In the genomic region with DNA sequence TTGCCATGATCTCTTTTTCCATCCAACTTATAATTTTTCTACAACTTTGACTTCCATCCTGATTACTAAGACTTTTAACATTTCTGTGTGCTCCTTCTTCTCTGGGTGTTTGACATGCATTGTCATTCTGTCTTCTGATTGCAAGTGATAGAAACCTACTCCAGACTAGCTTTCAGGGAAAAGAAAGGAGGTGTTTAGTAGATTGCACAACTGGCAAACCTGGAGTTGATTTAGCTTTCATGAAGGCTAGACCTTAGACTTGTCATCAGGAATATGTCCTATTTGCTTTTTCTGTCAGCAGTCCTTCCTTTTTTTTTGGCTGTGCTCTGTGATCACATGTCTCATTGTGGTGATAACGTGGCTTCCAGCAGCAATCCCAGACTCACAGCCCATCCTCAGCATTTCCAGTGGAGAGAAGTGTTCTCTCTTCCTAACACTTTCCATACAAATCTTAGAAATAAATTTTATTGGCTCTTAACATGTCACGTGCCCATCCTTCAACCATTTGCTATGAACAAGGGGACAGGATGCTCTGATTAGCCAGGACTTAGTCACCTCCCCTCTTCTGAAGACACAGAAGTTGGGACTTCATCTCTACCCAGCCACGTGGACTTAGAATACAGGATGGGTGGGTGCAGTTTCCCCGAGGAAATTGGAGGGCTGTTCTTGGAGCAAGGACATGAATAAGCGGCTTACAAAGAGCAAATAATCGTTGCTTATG, we compare ENCODE assay signal across 18 cellular contexts.
DNase-seq lines count a peak whose midpoint lies in the region; ATAC-seq, FAIRE-seq and TF ChIP-seq lines count a peak whose summit lies in the region.
"Had no signal": no experiment of that assay in that cellular context is flagged by ENCODE, and none has a peak within 500 bp of the region (broad histone marks: within the 10 kb centered on the region; RNA-seq: fewer than 3 reads in every experiment).

No MANE protein-coding gene starts in this region.

- H3K4me1 Mint-ChIP-seq in HFFc6 (ENCODE audit: low read depth): peaks cover 34% of the 10 kb centered on the region
- H3K4me1 Mint-ChIP-seq in astrocyte (ENCODE audit: low read depth, unreplicated experiment): peaks cover 16% of the 10 kb centered on the region
- H3K4me1 Mint-ChIP-seq in activated CD8-positive, alpha-beta T cell treated with anti-CD3 and anti-CD28 coated beads for 36 hours (ENCODE audit: low read depth): peaks cover 8% of the 10 kb centered on the region
- peaks cover 19% of the 10 kb centered on the region for H3K4me1 Mint-ChIP-seq in WTC11

- intact Hi-C loops in left ventricle myocardium superior (cut with micrococcal nuclease): no loop called here
- intact Hi-C loops in pancreas (cut with DNase I): no loop called here
- intact Hi-C loops in activated CD8-positive, alpha-beta T cell treated with anti-CD3 and anti-CD28 coated beads for 36 hours (cut with micrococcal nuclease): no loop called here

- H3K4me3 Mint-ChIP-seq in HFFc6 (peak overlapping the region; percentile 3; the same call in 1 of the 2 replicates), astrocyte (ENCODE audit: unreplicated experiment) (no peak overlapping the region), WTC11 (no peak overlapping the region)
- H3K4me3 Mint-ChIP-seq in activated CD8-positive, alpha-beta T cell treated with anti-CD3 and anti-CD28 coated beads for 36 hours: no peak overlapping the region
- H3K4me3 Mint-ChIP-seq: natural killer cell treated with Interleukin-12 subunit alpha and Interleukin-12 subunit beta and Interleukin-15 and Interleukin-18, amount 100 ng/mL, for 72 hours had no signal

- no peaks in the 10 kb centered on the region for H3K27me3 ChIP-seq in astrocyte (ENCODE audit: insufficient read depth, low read length)
- H3K27me3 ChIP-seq in pancreas: no peaks in the 10 kb centered on the region
- H3K27me3 ChIP-seq: right lobe of liver, transverse colon had no signal

- ATAC-seq in left ventricle myocardium superior (peak; percentile 59), pancreas (no peak), WTC11 (no peak)
- no peak for ATAC-seq in activated CD8-positive, alpha-beta T cell treated with anti-CD3 and anti-CD28 coated beads for 36 hours
- ATAC-seq: natural killer cell treated with Interleukin-12 subunit alpha and Interleukin-12 subunit beta and Interleukin-15 and Interleukin-18, amount 100 ng/mL, for 72 hours had no signal

- no peak overlapping the region for H2AFZ ChIP-seq in astrocyte (ENCODE audit: low read depth, low read length)

- no peak overlapping the region for H3K9ac ChIP-seq in astrocyte (ENCODE audit: low read length)

- CTCF ChIA-PET in activated CD8-positive, alpha-beta T cell treated with anti-CD3 and anti-CD28 coated beads for 36 hours (lab: Charles Lee): no interaction called here
- CTCF ChIA-PET in WTC11 (lab: Charles Lee): no interaction called here

- H3K4me3 ChIP-seq in astrocyte (ENCODE audit: insufficient read depth, low read depth, low read length) (no peak overlapping the region), pancreas (no peak overlapping the region)
- H3K4me3 ChIP-seq: right lobe of liver, transverse colon had no signal

- TF ChIP-seq CTCF in HFFc6 (IDR thresholded peaks at IDR 0.05): no peak
- TF ChIP-seq CTCF in astrocyte (IDR thresholded peaks at IDR 0.05; ENCODE audit: insufficient read depth, low read depth, low read length): no peak
- TF ChIP-seq CTCF in pancreas (IDR thresholded peaks at IDR 0.05): no peak
- TF ChIP-seq CTCF in activated CD8-positive, alpha-beta T cell treated with anti-CD3 and anti-CD28 coated beads for 36 hours (IDR thresholded peaks at IDR 0.05): no peak
- no peak for TF ChIP-seq CTCF in WTC11 (IDR thresholded peaks at IDR 0.05)

- no peaks in the 10 kb centered on the region for H3K36me3 Mint-ChIP-seq in HFFc6 (ENCODE audit: low read depth)
- H3K36me3 Mint-ChIP-seq in astrocyte (ENCODE audit: low read depth, unreplicated experiment): no peaks in the 10 kb centered on the region
- no peaks in the 10 kb centered on the region for H3K36me3 Mint-ChIP-seq in activated CD8-positive, alpha-beta T cell treated with anti-CD3 and anti-CD28 coated beads for 36 hours (ENCODE audit: low read depth)
- H3K36me3 Mint-ChIP-seq in WTC11: no peaks in the 10 kb centered on the region
- H3K36me3 Mint-ChIP-seq: natural killer cell treated with Interleukin-12 subunit alpha and Interleukin-12 subunit beta and Interleukin-15 and Interleukin-18, amount 100 ng/mL, for 72 hours had no signal

- FAIRE-seq in astrocyte (lab: Jason Lieb, UNC) (peak; percentile 64), pancreas (lab: Jason Lieb, UNC) (no peak)
- FAIRE-seq: D721Med had no signal

- H3K4me1 ChIP-seq in astrocyte (ENCODE audit: insufficient read depth, low read length) (peaks cover 28% of the 10 kb centered on the region), pancreas (peaks cover 0 to 7% (median 0%) of the 10 kb centered on the region in 3 donors)
- H3K4me1 ChIP-seq: right lobe of liver had no signal

- in situ Hi-C loops in KBM-7 (cut with MboI; ENCODE audit: low pct_unique_long_range_greater_than_20kb, low sequenced_read_pairs): no loop called here

- H3K9me3 Mint-ChIP-seq in HFFc6 (no peaks in the 10 kb centered on the region), astrocyte (ENCODE audit: unreplicated experiment) (no peaks in the 10 kb centered on the region), WTC11 (peaks cover 5% of the 10 kb centered on the region)
- H3K9me3 Mint-ChIP-seq in activated CD8-positive, alpha-beta T cell treated with anti-CD3 and anti-CD28 coated beads for 36 hours: no peaks in the 10 kb centered on the region
- H3K9me3 Mint-ChIP-seq: natural killer cell treated with Interleukin-12 subunit alpha and Interleukin-12 subunit beta and Interleukin-15 and Interleukin-18, amount 100 ng/mL, for 72 hours had no signal

- H3K27me3 Mint-ChIP-seq in HFFc6 (ENCODE audit: insufficient read depth) (no peaks in the 10 kb centered on the region; the same call in none of the 2 replicates), astrocyte (ENCODE audit: low read depth, unreplicated experiment) (no peaks in the 10 kb centered on the region), WTC11 (ENCODE audit: low read depth) (peaks cover 3% of the 10 kb centered on the region; the same call in 1 of the 2 replicates)
- peaks cover 12% of the 10 kb centered on the region for H3K27me3 Mint-ChIP-seq in activated CD8-positive, alpha-beta T cell treated with anti-CD3 and anti-CD28 coated beads for 36 hours

- no peaks in the 10 kb centered on the region for H3K9me3 ChIP-seq in astrocyte (ENCODE audit: insufficient read depth, low read depth, low read length)
- no peaks in the 10 kb centered on the region for H3K9me3 ChIP-seq in pancreas
- H3K9me3 ChIP-seq: right lobe of liver, transverse colon had no signal

- peak overlapping the region; percentile 46 for H3K4me2 ChIP-seq in astrocyte (ENCODE audit: low read length)

- H4K20me1 ChIP-seq in astrocyte (ENCODE audit: insufficient read depth, low read length): peaks cover 4% of the 10 kb centered on the region

- H3K36me3 ChIP-seq in astrocyte (ENCODE audit: insufficient read depth, low read length) (no peaks in the 10 kb centered on the region), pancreas (no peaks in the 10 kb centered on the region)
- H3K36me3 ChIP-seq: right lobe of liver, transverse colon had no signal

- peaks cover 39% of the 10 kb centered on the region for H3K79me2 ChIP-seq in astrocyte (ENCODE audit: insufficient read depth, low read length)

- H3K27ac Mint-ChIP-seq in HFFc6: peak overlapping the region; percentile 36
- no peak overlapping the region for H3K27ac Mint-ChIP-seq in astrocyte (ENCODE audit: unreplicated experiment)
- no peak overlapping the region for H3K27ac Mint-ChIP-seq in activated CD8-positive, alpha-beta T cell treated with anti-CD3 and anti-CD28 coated beads for 36 hours
- no peak overlapping the region for H3K27ac Mint-ChIP-seq in WTC11

- POLR2A ChIA-PET in activated CD8-positive, alpha-beta T cell treated with anti-CD3 and anti-CD28 coated beads for 36 hours (lab: Charles Lee): no interaction called here
- POLR2A ChIA-PET in WTC11 (lab: Charles Lee): no interaction called here

- WGBS in pancreas, 2 donors: 41 to 42% methylated on average over 6 of the region's 6 CpGs

- H3K27ac ChIP-seq in astrocyte (ENCODE audit: low read depth, low read length): peak overlapping the region; percentile 39
- no peak overlapping the region for H3K27ac ChIP-seq in pancreas
- H3K27ac ChIP-seq: right lobe of liver, transverse colon had no signal

- DNase-seq in A172 (ENCODE audit: low spot score) (peak; percentile 53), HFFc6 (no peak), astrocyte (ENCODE audit: low read depth) (no peak), left ventricle myocardium superior (no peak), pancreas (no peak), KBM-7 (no peak), WTC11 (ENCODE audit: low spot score) (no peak)
- DNase-seq in activated CD8-positive, alpha-beta T cell treated with anti-CD3 and anti-CD28 coated beads for 36 hours: no peak
- DNase-seq: activated CD4-positive, alpha-beta T cell treated with anti-CD3 and anti-CD28 coated beads, Interleukin-2, amount 50 U/mL, for 48 hours; activated effector memory CD4-positive, alpha-beta T cell treated with Interleukin-2 at 50 U/mL for 16 hours; anterior cingulate cortex; NCI-H2171 treated with DMSO at 0.1 percent for 48 hours; right lobe of liver; SHP77 treated with DMSO at 0.1 percent for 48 hours; stimulated activated CD4-positive, alpha-beta T cell treated with anti-CD3 and anti-CD28 coated beads, Interleukin-4, amount 100 ng/mL, for 1 hour; transverse colon had no signal

TF ChIP-seq in WTC11, 78 proteins besides CTCF, POLR2A, EP300 and RAD21 (continues in another document):
- no peak for TF ChIP-seq EMX1 (CRISPR knock-in tag; IDR thresholded peaks at IDR 0.05)
- TF ChIP-seq, protein P1, sequence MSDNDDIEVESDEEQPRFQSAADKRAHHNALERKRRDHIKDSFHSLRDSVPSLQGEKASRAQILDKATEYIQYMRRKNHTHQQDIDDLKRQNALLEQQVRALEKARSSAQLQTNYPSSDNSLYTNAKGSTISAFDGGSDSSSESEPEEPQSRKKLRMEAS (CRISPR knock-in tag; IDR thresholded peaks at IDR 0.05): no peak
- no peak for TF ChIP-seq CBFB (CRISPR knock-in tag; IDR thresholded peaks at IDR 0.05; ENCODE audit: low read depth)
- TF ChIP-seq, protein P2, sequence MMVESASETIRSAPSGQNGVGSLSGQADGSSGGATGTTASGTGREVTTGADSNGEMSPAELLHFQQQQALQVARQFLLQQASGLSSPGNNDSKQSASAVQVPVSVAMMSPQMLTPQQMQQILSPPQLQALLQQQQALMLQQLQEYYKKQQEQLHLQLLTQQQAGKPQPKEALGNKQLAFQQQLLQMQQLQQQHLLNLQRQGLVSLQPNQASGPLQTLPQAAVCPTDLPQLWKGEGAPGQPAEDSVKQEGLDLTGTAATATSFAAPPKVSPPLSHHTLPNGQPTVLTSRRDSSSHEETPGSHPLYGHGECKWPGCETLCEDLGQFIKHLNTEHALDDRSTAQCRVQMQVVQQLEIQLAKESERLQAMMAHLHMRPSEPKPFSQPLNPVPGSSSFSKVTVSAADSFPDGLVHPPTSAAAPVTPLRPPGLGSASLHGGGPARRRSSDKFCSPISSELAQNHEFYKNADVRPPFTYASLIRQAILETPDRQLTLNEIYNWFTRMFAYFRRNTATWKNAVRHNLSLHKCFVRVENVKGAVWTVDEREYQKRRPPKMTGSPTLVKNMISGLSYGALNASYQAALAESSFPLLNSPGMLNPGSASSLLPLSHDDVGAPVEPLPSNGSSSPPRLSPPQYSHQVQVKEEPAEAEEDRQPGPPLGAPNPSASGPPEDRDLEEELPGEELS (CRISPR knock-in tag; IDR thresholded peaks at IDR 0.05): no peak
